In genomic region chr16:71746442-71747046, GRCh38 we compare ENCODE assay signal across 1 cellular context.
TF ChIP-seq lines count a peak whose summit lies in the region.

No MANE protein-coding gene starts in this region.

TF ChIP-seq in GM23338, 12 proteins besides CTCF, POLR2A, EP300 and RAD21 (continued from another document):
- TF ChIP-seq ZNF462 (CRISPR knock-in tag; IDR thresholded peaks at IDR 0.05) (no peak), POLR2AphosphoS5 (IDR thresholded peaks at IDR 0.05; ENCODE audit: low read depth) (no peak)
TF ChIP-seq in GM23338: peak in this region for 0.
